20 cellular contexts compared by ENCODE assay signal in genomic region chr2:233113114-233113452, GRCh38. TPM values are rescaled to one million over a fixed set of nuclear protein-coding genes. Genes with fewer than 3 reads are reported as not detected.
A peak's percentile ranks its signal among the peaks of the same experiment; 100 is the strongest.
DNase-seq lines count a peak whose midpoint lies in the region; ATAC-seq and TF ChIP-seq lines count a peak whose summit lies in the region.
"Had no signal": no experiment of that assay in that cellular context is flagged by ENCODE, and none has a peak within 500 bp of the region (broad histone marks: within the 10 kb centered on the region; RNA-seq: fewer than 3 reads in every experiment).

No MANE protein-coding gene starts in this region.

- H3K27me3 Mint-ChIP-seq in CD4-positive, alpha-beta T cell = no peaks in the 10 kb centered on the region
- no peaks in the 10 kb centered on the region for H3K27me3 Mint-ChIP-seq in central memory CD8-positive, alpha-beta T cell
- peaks cover 14% of the 10 kb centered on the region for H3K27me3 Mint-ChIP-seq in neural crest cell (ENCODE audit: low read depth)
- H3K27me3 Mint-ChIP-seq: activated CD4-positive, alpha-beta memory T cell treated with anti-CD3 and anti-CD28 coated beads, Interleukin-2, amount 10 ng/mL, durations not matched to agents 7 days and 5 days had no signal

- POLR2A ChIA-PET in CD4-positive, alpha-beta T cell (lab: Charles Lee) = no interaction called here
- POLR2A ChIA-PET in HEK293 (lab: Yijun Ruan, JAX) = no interaction called here

- CTCF ChIA-PET in CD4-positive, alpha-beta T cell (lab: Charles Lee) = no interaction called here
- CTCF ChIA-PET in HEK293 (lab: Yijun Ruan, JAX) = interaction anchor here (1.0 to 1.3 kb wide), 3 partner anchors 10 to 60 kb away, joined by 3 read pairs; no protein-coding TSS in a partner anchor

- H3K27ac ChIP-seq in CD4-positive, alpha-beta T cell (ENCODE audit: low read depth, low read length) = no peak overlapping the region
- no peak overlapping the region for H3K27ac ChIP-seq in HEK293 (ENCODE audit: extremely low read depth, low read depth, low read length)
- H3K27ac ChIP-seq: thoracic aorta had no signal

- TF ChIP-seq CTCF in CD4-positive, alpha-beta T cell (IDR thresholded peaks at IDR 0.05) = no peak
- TF ChIP-seq CTCF in HEK293 (tag by site-specific recombination; IDR thresholded peaks at IDR 0.05) = no peak
- TF ChIP-seq CTCF in neural crest cell (conservative IDR thresholded peaks at IDR 0.05) = no peak

- no peaks in the 10 kb centered on the region for H3K36me3 ChIP-seq in HEK293 (ENCODE audit: control insufficient read depth in 2 of 2, insufficient read depth in 1 of 2, low read length in 2 of 2)
- H3K36me3 ChIP-seq: thoracic aorta had no signal

- no peak for ATAC-seq in CD4-positive, alpha-beta T cell (ENCODE audit: poor library complexity)
- no peak for ATAC-seq in central memory CD8-positive, alpha-beta T cell (replicated peaks; ENCODE audit: extremely low read depth, poor library complexity, severe bottlenecking)
- no peak for ATAC-seq in HG03520 (IDR thresholded peaks at IDR 0.05; ENCODE audit: unreplicated experiment)
- ATAC-seq: Right ventricle myocardium inferior had no signal

- H3K4me1 Mint-ChIP-seq in CD4-positive, alpha-beta T cell (ENCODE audit: low read depth) = peaks cover 83% of the 10 kb centered on the region
- peaks cover 59% of the 10 kb centered on the region for H3K4me1 Mint-ChIP-seq in central memory CD8-positive, alpha-beta T cell
- H3K4me1 Mint-ChIP-seq in neural crest cell = peaks cover 4% of the 10 kb centered on the region

- H3K27ac Mint-ChIP-seq in CD4-positive, alpha-beta T cell = peak overlapping the region; percentile 54
- H3K27ac Mint-ChIP-seq in central memory CD8-positive, alpha-beta T cell (ENCODE audit: low read depth) = peak overlapping the region; percentile 77
- H3K27ac Mint-ChIP-seq in neural crest cell (ENCODE audit: unreplicated experiment) = peak overlapping the region; percentile 37
- H3K27ac Mint-ChIP-seq: activated CD4-positive, alpha-beta memory T cell treated with anti-CD3 and anti-CD28 coated beads, Interleukin-2, amount 10 ng/mL, durations not matched to agents 7 days and 5 days had no signal

- no peak for DNase-seq in CD4-positive, alpha-beta T cell
- DNase-seq in central memory CD8-positive, alpha-beta T cell (ENCODE audit: low spot score in 2 of 2) = no peak
- DNase-seq in neural crest cell (ENCODE audit: low read depth, low spot score) (no peak), anterior cingulate cortex (lab: John Stamatoyannopoulos, UW) (no peak), NCI-H774 (lab: John Stamatoyannopoulos, UW) (no peak), GM19240 (ENCODE audit: insufficient read length, low spot score) (no peak)
- DNase-seq: activated CD4-positive, alpha-beta memory T cell treated with anti-CD3 and anti-CD28 coated beads, Interleukin-2, amount 10 ng/mL, durations not matched to agents 7 days and 5 days; activated T-cell treated with anti-CD3 and anti-CD28 coated beads, Interleukin-2, amount 50 U/mL, for 48 hours; caudate nucleus; DMS53; effector CD8-positive, alpha-beta T cell; IMR-90; MM.1S; NCI-H1694; NCI-H226 had no signal

- no peaks in the 10 kb centered on the region for H3K9me3 Mint-ChIP-seq in CD4-positive, alpha-beta T cell
- no peaks in the 10 kb centered on the region for H3K9me3 Mint-ChIP-seq in central memory CD8-positive, alpha-beta T cell
- H3K9me3 Mint-ChIP-seq in neural crest cell = no peaks in the 10 kb centered on the region
- H3K9me3 Mint-ChIP-seq: activated CD4-positive, alpha-beta memory T cell treated with anti-CD3 and anti-CD28 coated beads, Interleukin-2, amount 10 ng/mL, durations not matched to agents 7 days and 5 days had no signal

- H3K9me3 ChIP-seq in CD4-positive, alpha-beta T cell (ENCODE audit: control insufficient read depth, low read length) = no peaks in the 10 kb centered on the region
- no peaks in the 10 kb centered on the region for H3K9me3 ChIP-seq in HEK293 (ENCODE audit: control insufficient read depth, insufficient read depth, low read depth, low read length)
- H3K9me3 ChIP-seq: thoracic aorta had no signal

- no peak overlapping the region for H3K4me3 ChIP-seq in HEK293 (ENCODE audit: low read depth, low read length)
- H3K4me3 ChIP-seq: lung, thoracic aorta had no signal

- no peaks in the 10 kb centered on the region for H3K4me1 ChIP-seq in HEK293 (ENCODE audit: control insufficient read depth, insufficient read depth, low read length)

- no peaks in the 10 kb centered on the region for H3K27me3 ChIP-seq in CD4-positive, alpha-beta T cell (ENCODE audit: control insufficient read depth, insufficient read depth, low read length)

- H3K4me3 Mint-ChIP-seq in CD4-positive, alpha-beta T cell = no peak overlapping the region
- H3K4me3 Mint-ChIP-seq in central memory CD8-positive, alpha-beta T cell = no peak overlapping the region
- H3K4me3 Mint-ChIP-seq in neural crest cell = no peak overlapping the region
- H3K4me3 Mint-ChIP-seq: activated CD4-positive, alpha-beta memory T cell treated with anti-CD3 and anti-CD28 coated beads, Interleukin-2, amount 10 ng/mL, durations not matched to agents 7 days and 5 days had no signal

- H3K36me3 Mint-ChIP-seq in CD4-positive, alpha-beta T cell (ENCODE audit: low read depth) = peaks cover 43% of the 10 kb centered on the region
- H3K36me3 Mint-ChIP-seq in central memory CD8-positive, alpha-beta T cell (ENCODE audit: insufficient read depth) = peaks cover 31% of the 10 kb centered on the region
- H3K36me3 Mint-ChIP-seq in neural crest cell (ENCODE audit: low read depth) = no peaks in the 10 kb centered on the region

- intact Hi-C loops in CD4-positive, alpha-beta T cell (cut with DNase I, micrococcal nuclease) = loop anchor here in 1 of 2 experiments (10.0 kb wide), 1 partner anchor 48 kb away; the partner anchor contains the start of gene INPP5D

TF ChIP-seq in HEK293, 187 proteins besides CTCF, POLR2A, EP300 and RAD21:
- peak; percentile 44; the same call in 1 of the 2 replicates for TF ChIP-seq ZNF341 (tag by site-specific recombination; IDR thresholded peaks at IDR 0.05; ENCODE audit: low read depth)
- TF ChIP-seq ZBTB10 (tag by site-specific recombination; IDR thresholded peaks at IDR 0.05) = no peak

RNA-seq across cellular contexts. Expression of gene INPP5D, which starts 52.9 kb away (rescaled TPM):
- total RNA-seq in CD4-positive, alpha-beta T cell = 100 to 1,000 TPM; 141 to 154 TPM
- total RNA-seq in neural crest cell = 0.28 and 0.30 TPM in 2 replicates

Comparison
In these comparisons a context has a peak if more than half of its experiments do, and no peak if none do; other contexts are left out.
1. RNA of gene INPP5D, which starts 52.9 kb away (total RNA-seq): 141 to 154 TPM in CD4-positive, alpha-beta T cell; 0.28 to 0.30 TPM in neural crest cell; every median in the first group is over 100 times any median in the second.
2. Peak in every context shown above with its lines, with median percentiles within 50 percentile points of each other: H3K27ac Mint-ChIP-seq.